In genomic region chr7:89041240-89041639, GRCh38 we compare ENCODE assay signal across 7 cellular contexts.
"Had no signal": no experiment of that assay in that cellular context is flagged by ENCODE, and none has a peak within 500 bp of the region (broad histone marks: within the 10 kb centered on the region; RNA-seq: fewer than 3 reads in every experiment).

No MANE protein-coding gene starts in this region.

- H3K4me3 ChIP-seq: GM23248, GM23338, HAP-1 had no signal

- H3K4me2 ChIP-seq: GM23338 had no signal

- H3K9ac ChIP-seq: GM23248 had no signal

- H3K4me1 Mint-ChIP-seq: GM23338 had no signal

- H3K4me3 Mint-ChIP-seq: GM23338, HFFc6 had no signal

- H3K36me3 ChIP-seq: HAP-1 had no signal

- H3K27ac Mint-ChIP-seq: GM23338, HFFc6 had no signal

- H2AFZ ChIP-seq: GM23248, GM23338 had no signal

- H3K27ac ChIP-seq: GM23248 had no signal

- H3K9me3 ChIP-seq: HAP-1 had no signal

- DNase-seq: GM23248, GOT3, H7, HCEC 1CT, HFFc6 had no signal
